23 cellular contexts compared by ENCODE assay signal in the genomic region with DNA sequence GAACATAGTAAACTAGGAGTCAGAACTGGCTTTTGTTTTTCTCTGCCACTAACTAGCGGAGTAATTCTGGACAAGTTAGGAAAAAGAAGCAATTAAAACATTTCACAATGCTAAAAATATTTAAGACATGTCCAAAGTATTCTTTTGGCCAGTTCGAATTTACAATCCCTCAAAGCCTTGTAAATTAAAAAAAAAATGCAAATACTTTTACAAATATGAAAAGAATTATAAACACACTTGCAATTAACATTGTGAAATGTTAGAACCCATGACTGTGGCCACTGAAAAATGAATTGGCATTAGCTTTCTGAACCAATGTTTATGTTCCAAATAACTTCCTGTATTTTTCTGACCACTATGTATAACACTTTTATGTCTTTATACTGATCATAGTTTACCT. TPM values are rescaled to one million over a fixed set of nuclear protein-coding genes. Genes with fewer than 3 reads are reported as not detected.
DNase-seq lines count a peak whose midpoint lies in the region; ATAC-seq and TF ChIP-seq lines count a peak whose summit lies in the region.
"Had no signal": no experiment of that assay in that cellular context is flagged by ENCODE, and none has a peak within 500 bp of the region (broad histone marks: within the 10 kb centered on the region; RNA-seq: fewer than 3 reads in every experiment).

No MANE protein-coding gene starts in this region.

- H3K36me3 ChIP-seq in OCI-LY7 (ENCODE audit: insufficient read depth, low read length) = peaks cover 73% of the 10 kb centered on the region
- H3K36me3 ChIP-seq: colonic mucosa had no signal

- no peak overlapping the region for H3K4me3 ChIP-seq in AG04449 (ENCODE audit: low read depth, low read length)
- peak overlapping the region; percentile 86 for H3K4me3 ChIP-seq in OCI-LY7 (ENCODE audit: low read depth, low read length, poor library complexity, severe bottlenecking)
- H3K4me3 ChIP-seq: colonic mucosa, thoracic aorta had no signal

- DNase-seq in AG04449 (ENCODE audit: low read depth, low spot score) = peak; percentile 77
- peak; percentile 91 for DNase-seq in EH (ENCODE audit: low read depth)
- no peak for DNase-seq in OCI-LY7 (ENCODE audit: low spot score)
- DNase-seq in fibroblast of peridontal ligament (ENCODE audit: extremely low read depth) = peak; percentile 91
- no peak for DNase-seq in nucleus accumbens (lab: John Stamatoyannopoulos, UW)
- no peak for DNase-seq in NCI-H146 (lab: John Stamatoyannopoulos, UW)
- DNase-seq in nephron progenitor cell = no peak
- DNase-seq: anterior cingulate cortex; colonic mucosa; DMS153; H7; left ventricle myocardium superior; naive B cell; NCI-H1417 treated with DMSO at 0.1 percent for 48 hours; NCI-H446; stimulated activated CD4-positive, alpha-beta T cell treated with anti-CD3 and anti-CD28 coated beads, Interleukin-1b, Interleukin-23, amount 100 ng/mL, for 48 hours; T-cell had no signal

- H4K20me1 ChIP-seq in OCI-LY7 (ENCODE audit: insufficient read depth, low read length) = peaks cover 15% of the 10 kb centered on the region; the same call in 1 of the 2 replicates

- H3K27me3 Mint-ChIP-seq in nephron progenitor cell (ENCODE audit: low read depth, poor library complexity) = no peaks in the 10 kb centered on the region
- H3K27me3 Mint-ChIP-seq: B cell, naive B cell, T-cell had no signal

- peaks cover 33% of the 10 kb centered on the region for H3K4me1 Mint-ChIP-seq in nephron progenitor cell

- H3K36me3 Mint-ChIP-seq in nephron progenitor cell (ENCODE audit: low read depth) = peaks cover 42% of the 10 kb centered on the region

- no peak overlapping the region for H2AFZ ChIP-seq in OCI-LY7 (ENCODE audit: low read length)

- POLR2A ChIA-PET in AG04449 (lab: Yijun Ruan, JAX) (no interaction called here), OCI-LY7 (lab: Charles Lee) (interaction anchor here (1.0 kb wide), 1 partner anchor 11 kb away, joined by 3 read pairs; no protein-coding TSS in a partner anchor)

- TF ChIP-seq CTCF in AG04449 (IDR thresholded peaks at IDR 0.05; ENCODE audit: insufficient read depth, low read length, missing control alignments) (no peak), OCI-LY7 (conservative IDR thresholded peaks at IDR 0.05; ENCODE audit: low read length) (no peak), nephron progenitor cell (IDR thresholded peaks at IDR 0.05) (no peak)

- BruUV-seq in OCI-LY7 (replicated peaks; lab: Mats Ljungman, UMichigan) = no TSS peak

- H3K9me2 ChIP-seq in OCI-LY7 (ENCODE audit: insufficient read depth, low read length) = no peaks in the 10 kb centered on the region

- no peak overlapping the region for H3K27ac ChIP-seq in OCI-LY7 (ENCODE audit: low read depth, low read length, poor library complexity, severe bottlenecking)
- H3K27ac ChIP-seq: colonic mucosa, epithelial cell of prostate, thoracic aorta had no signal

- H3K4me2 ChIP-seq in OCI-LY7 (ENCODE audit: low read length) = peak overlapping the region; percentile 81

- H3K4me3 Mint-ChIP-seq in nephron progenitor cell = no peak overlapping the region
- H3K4me3 Mint-ChIP-seq: WTC11 had no signal

- H3K9me3 Mint-ChIP-seq in nephron progenitor cell = no peaks in the 10 kb centered on the region
- H3K9me3 Mint-ChIP-seq: naive B cell, T-cell, WTC11 had no signal

- CTCF ChIA-PET in AG04449 (lab: Yijun Ruan, JAX) (interaction anchor here (4.6 kb wide), 1 partner anchor 15 kb away, joined by 18 read pairs; no protein-coding TSS in a partner anchor), OCI-LY7 (lab: Charles Lee; ENCODE audit: unreplicated experiment) (no interaction called here)

- H3K4me1 ChIP-seq in OCI-LY7 (ENCODE audit: insufficient read depth, low read length, poor library complexity, severe bottlenecking) = peaks cover 18% of the 10 kb centered on the region

- no peak overlapping the region for H3K27ac Mint-ChIP-seq in nephron progenitor cell
- H3K27ac Mint-ChIP-seq: B cell, T-cell had no signal

- no peak for ATAC-seq in esophagus mucosa
- ATAC-seq: left ventricle myocardium superior, Panc1, T-cell, WTC11 had no signal

- H3K79me2 ChIP-seq in OCI-LY7 (ENCODE audit: insufficient read depth, low read depth, low read length) = peaks cover 70% of the 10 kb centered on the region

- intact Hi-C loops in OCI-LY7 (cut with micrococcal nuclease; ENCODE audit: unreplicated experiment) = loop anchor here (10.0 kb wide), 2 partner anchors 1468 to 1962 kb away; partner anchors contain the start of genes NIPBL and TARS1

- no peaks in the 10 kb centered on the region for H3K9me3 ChIP-seq in OCI-LY7 (ENCODE audit: low read length)
- H3K9me3 ChIP-seq: colonic mucosa, thoracic aorta had no signal

RNA-seq across cellular contexts. Expression of gene RAD1, which starts 2.2 kb away (rescaled TPM):
- 58.4 and 82.1 TPM in 2 replicates for total RNA-seq in OCI-LY7 (2014; rRNA removed; shearing (Covaris generic))
- total RNA-seq in OCI-LY7 (2022) = 49.2 and 49.4 TPM in 2 replicates
- total RNA-seq in esophagus mucosa = 11.2 TPM

RNA-seq across cellular contexts. Expression of gene BRIX1, which starts 2.4 kb away (rescaled TPM):
- 59.7 and 75.6 TPM in 2 replicates for total RNA-seq in OCI-LY7 (2014; rRNA removed; shearing (Covaris generic))
- total RNA-seq in OCI-LY7 (2022) = 62.2 and 65.3 TPM in 2 replicates
- 22.0 TPM for total RNA-seq in esophagus mucosa

RNA-seq across cellular contexts. Expression of gene DNAJC21, which starts 16.3 kb away (rescaled TPM):
- total RNA-seq in OCI-LY7 (2014; rRNA removed; shearing (Covaris generic)) = 29.4 and 43.7 TPM in 2 replicates
- total RNA-seq in OCI-LY7 (2022) (67.2 and 67.6 TPM in 2 replicates), esophagus mucosa (31.9 TPM)

Comparison
In these comparisons a context has a peak if more than half of its experiments do, and no peak if none do; other contexts are left out.
1. DNase-seq: peak in AG04449 (single experiment), EH (single experiment) and fibroblast of peridontal ligament (single experiment); none in OCI-LY7 (single experiment), nucleus accumbens (0 of 56), NCI-H146 (single experiment) and nephron progenitor cell (single experiment).